Comparison of ENCODE assay signal across 22 cellular contexts in genomic region chr5:154863291-154864080, GRCh38. TPM values are rescaled to one million over a fixed set of nuclear protein-coding genes. Genes with fewer than 3 reads are reported as not detected.
A peak's percentile ranks its signal among the peaks of the same experiment; 100 is the strongest.
DNase-seq lines count a peak whose midpoint lies in the region; ATAC-seq and TF ChIP-seq lines count a peak whose summit lies in the region.
"Had no signal": no experiment of that assay in that cellular context is flagged by ENCODE, and none has a peak within 500 bp of the region (broad histone marks: within the 10 kb centered on the region; RNA-seq: fewer than 3 reads in every experiment).

No MANE protein-coding gene starts in this region.

- H3F3A ChIP-seq in SK-N-SH (replicated peaks; ENCODE audit: insufficient read depth): peaks cover 15% of the 10 kb centered on the region

- H3K36me3 ChIP-seq in osteoblast (ENCODE audit: insufficient read depth, low read length) (peaks cover 33% of the 10 kb centered on the region), SK-N-SH (replicated peaks in 1 of 2; ENCODE audit: control insufficient read depth in 1 of 2, insufficient read depth in 2 of 2, low read length in 1 of 2) (peaks cover 21 to 43% of the 10 kb centered on the region in 2 experiments)

- no peak overlapping the region for H2BK20ac ChIP-seq in H9 (ENCODE audit: low read depth, low read length, poor library complexity, severe bottlenecking)

- no peaks in the 10 kb centered on the region for H3K27me3 Mint-ChIP-seq in activated T-cell treated with anti-CD3 and anti-CD28 coated beads, Interleukin-2, amount 50 U/mL, for 24 hours
- no peaks in the 10 kb centered on the region for H3K27me3 Mint-ChIP-seq in activated T-cell treated with anti-CD3 and anti-CD28 coated beads, Interleukin-2, amount 50 U/mL, for 4 hours (ENCODE audit: low read depth)
- no peaks in the 10 kb centered on the region; the same call in 1 of the 2 replicates for H3K27me3 Mint-ChIP-seq in H9 (ENCODE audit: low read depth)
- H3K27me3 Mint-ChIP-seq in activated B cell treated with CpG ODN at 0.5 μM for 24 hours: no peaks in the 10 kb centered on the region
- H3K27me3 Mint-ChIP-seq: CD8-positive, alpha-beta memory T cell had no signal

- H3K4me1 ChIP-seq in H9 (ENCODE audit: insufficient read depth, low read length): peaks cover 9% of the 10 kb centered on the region
- H3K4me1 ChIP-seq in osteoblast (ENCODE audit: insufficient read depth, low read length): peaks cover 30% of the 10 kb centered on the region
- peaks cover 9 to 10% of the 10 kb centered on the region in 2 experiments; a peak in 3 of 4 replicates for H3K4me1 ChIP-seq in SK-N-SH (ENCODE audit: control insufficient read depth in 1 of 2, insufficient read depth in 2 of 2, low read depth in 1 of 2, low read length in 1 of 2)

- H3K23me2 ChIP-seq in H9 (ENCODE audit: insufficient read length, low read depth, low read length, poor library complexity, severe bottlenecking): peaks cover 12% of the 10 kb centered on the region

- no peak overlapping the region for H2BK15ac ChIP-seq in H9 (ENCODE audit: low read depth, low read length)

- no peak overlapping the region for H3K4me3 ChIP-seq in osteoblast (ENCODE audit: insufficient read depth, low read length)
- H3K4me3 ChIP-seq in SK-N-SH (ENCODE audit: low read depth in 2 of 2, low read length in 1 of 2): no peak overlapping the region
- H3K4me3 ChIP-seq: esophagus squamous epithelium, pancreas, tibial artery had no signal

- H2AK5ac ChIP-seq in H9 (ENCODE audit: insufficient read length, low read length): no peak overlapping the region

- H2AFZ ChIP-seq in H9 (ENCODE audit: low read length): no peak overlapping the region
- no peak overlapping the region for H2AFZ ChIP-seq in osteoblast (ENCODE audit: low read length)
- H2AFZ ChIP-seq in SK-N-SH (ENCODE audit: low read depth): no peak overlapping the region

- no peak overlapping the region for H3K23ac ChIP-seq in H9 (ENCODE audit: insufficient read length, low read depth, low read length)

- H3K14ac ChIP-seq in H9 (ENCODE audit: insufficient read depth, low read length): no peak overlapping the region

- H3K4ac ChIP-seq in H9 (ENCODE audit: low read depth, low read length): no peak overlapping the region

- intact Hi-C loops in activated B cell treated with CpG ODN at 0.5 μM for 24 hours (cut with micrococcal nuclease): no loop called here

- no CpG with 5 or more reads among the region's 7 CpGs for WGBS in H9 (ENCODE audit: extremely low coverage, insufficient read length, low lambda C conversion rate)
- 95% methylated on average over 7 of the region's 7 CpGs for WGBS in SK-N-SH (ENCODE audit: low lambda C conversion rate)

- H2BK120ac ChIP-seq in H9 (ENCODE audit: low read depth, low read length, poor library complexity, severe bottlenecking): no peak overlapping the region

- H3K27ac ChIP-seq in H9 (ENCODE audit: insufficient read length, low read depth, low read length) (no peak overlapping the region), osteoblast (ENCODE audit: low read depth, low read length) (peak overlapping the region; percentile 8), SK-N-SH (ENCODE audit: low read depth in 2 of 2, low read length in 1 of 2) (no peak overlapping the region)
- H3K27ac ChIP-seq: esophagus squamous epithelium, pancreas, tibial artery had no signal

- no peak overlapping the region for H3K18ac ChIP-seq in H9 (ENCODE audit: insufficient read length, low read depth, low read length)

- peaks cover 68% of the 10 kb centered on the region for H3K4me1 Mint-ChIP-seq in activated T-cell treated with anti-CD3 and anti-CD28 coated beads, Interleukin-2, amount 50 U/mL, for 24 hours (ENCODE audit: low read depth)
- H3K4me1 Mint-ChIP-seq in activated T-cell treated with anti-CD3 and anti-CD28 coated beads, Interleukin-2, amount 50 U/mL, for 4 hours (ENCODE audit: low read depth): peaks cover 58% of the 10 kb centered on the region
- H3K4me1 Mint-ChIP-seq in H9 (peaks cover 20 to 22% of the 10 kb centered on the region in 2 experiments), activated B cell treated with CpG ODN at 0.5 μM for 24 hours (peaks cover 65% of the 10 kb centered on the region)

- H3K79me2 ChIP-seq in H9 (ENCODE audit: insufficient read depth, low read length) (peaks cover 29% of the 10 kb centered on the region), osteoblast (ENCODE audit: insufficient read depth, low read length) (peaks cover 87% of the 10 kb centered on the region), SK-N-SH (ENCODE audit: insufficient read depth) (peaks cover 92% of the 10 kb centered on the region)

- peaks cover 5% of the 10 kb centered on the region for H3K79me1 ChIP-seq in H9 (ENCODE audit: insufficient read depth, low read depth, low read length, poor library complexity, severe bottlenecking)

- H4K91ac ChIP-seq in H9 (ENCODE audit: insufficient read length, low read depth, low read length): no peak overlapping the region

- CTCF ChIA-PET in activated B cell treated with CpG ODN at 0.5 μM for 24 hours (lab: Charles Lee): no interaction called here
- CTCF ChIA-PET in SK-N-SH (lab: Yijun Ruan, JAX): no interaction called here

- H2BK12ac ChIP-seq in H9 (ENCODE audit: insufficient read length, low read depth, low read length): no peak overlapping the region

- H3K27ac Mint-ChIP-seq in activated T-cell treated with anti-CD3 and anti-CD28 coated beads, Interleukin-2, amount 50 U/mL, for 24 hours: peak overlapping the region; percentile 57
- H3K27ac Mint-ChIP-seq in H9: peak overlapping the region in 2 of 3 experiments; percentile 39 to 42; a peak in 1 of 7 replicates
- H3K27ac Mint-ChIP-seq in activated B cell treated with CpG ODN at 0.5 μM for 24 hours: peak overlapping the region; percentile 56

- H3K9me3 ChIP-seq in H9 (ENCODE audit: control insufficient read depth, low read depth, low read length) (no peaks in the 10 kb centered on the region), osteoblast (ENCODE audit: low read depth, low read length) (no peaks in the 10 kb centered on the region), SK-N-SH (no peaks in the 10 kb centered on the region)
- H3K9me3 ChIP-seq: esophagus squamous epithelium, pancreas, tibial artery had no signal

- no peak overlapping the region for H3K9ac ChIP-seq in H9 (ENCODE audit: extremely low read depth, insufficient read length, low read length)
- no peak overlapping the region for H3K9ac ChIP-seq in SK-N-SH

- H2BK5ac ChIP-seq in H9 (ENCODE audit: insufficient read length, low read length): no peak overlapping the region

- TF ChIP-seq CTCF in H9 (conservative IDR thresholded peaks at IDR 0.05): no peak
- TF ChIP-seq CTCF in activated B cell treated with CpG ODN at 0.5 μM for 24 hours (IDR thresholded peaks at IDR 0.05): no peak
- no peak for TF ChIP-seq CTCF in osteoblast (IDR thresholded peaks at IDR 0.05; ENCODE audit: extremely low read depth, low read depth, low read length)
- no peak for TF ChIP-seq CTCF in SK-N-SH (IDR thresholded peaks at IDR 0.05)

- POLR2A ChIA-PET in activated B cell treated with CpG ODN at 0.5 μM for 24 hours (lab: Charles Lee) (no interaction called here), SK-N-SH (lab: Yijun Ruan, JAX) (no interaction called here)

- H4K8ac ChIP-seq in H9 (replicated peaks; ENCODE audit: insufficient read length, low read depth, low read length): no peak overlapping the region

- no peaks in the 10 kb centered on the region for H3K9me2 ChIP-seq in SK-N-SH

- H3K27me3 ChIP-seq in H9 (ENCODE audit: insufficient read depth, low read length) (no peaks in the 10 kb centered on the region), osteoblast (ENCODE audit: insufficient read depth, low read length) (no peaks in the 10 kb centered on the region), SK-N-SH (ENCODE audit: insufficient read depth) (no peaks in the 10 kb centered on the region)
- H3K27me3 ChIP-seq: esophagus squamous epithelium, pancreas, tibial artery had no signal

- no peak for TF ChIP-seq EP300 in SK-N-SH (IDR thresholded peaks at IDR 0.05; ENCODE audit: borderline replicate concordance in 1 of 2, low read depth in 1 of 2, low read length in 1 of 2)

- no peak for ATAC-seq in activated T-cell treated with anti-CD3 and anti-CD28 coated beads, Interleukin-2, amount 50 U/mL, for 4 hours
- ATAC-seq in activated B cell treated with CpG ODN at 0.5 μM for 24 hours (ENCODE audit: low read depth): no peak
- no peak for ATAC-seq in GM18870 (IDR thresholded peaks at IDR 0.05; ENCODE audit: unreplicated experiment)
- ATAC-seq: pancreas, right cardiac atrium had no signal

- peaks cover 87% of the 10 kb centered on the region for H3K36me3 Mint-ChIP-seq in activated T-cell treated with anti-CD3 and anti-CD28 coated beads, Interleukin-2, amount 50 U/mL, for 24 hours (ENCODE audit: low read depth)
- H3K36me3 Mint-ChIP-seq in activated T-cell treated with anti-CD3 and anti-CD28 coated beads, Interleukin-2, amount 50 U/mL, for 4 hours (ENCODE audit: insufficient read depth): peaks cover 22% of the 10 kb centered on the region
- H3K36me3 Mint-ChIP-seq in H9 (ENCODE audit: insufficient read depth in 1 of 3, low read depth in 3 of 3) (peaks cover 26 to 47% (median 44%) of the 10 kb centered on the region in 3 experiments), activated B cell treated with CpG ODN at 0.5 μM for 24 hours (ENCODE audit: low read depth) (peaks cover 60% of the 10 kb centered on the region)

- DNase-seq in activated T-cell treated with anti-CD3 and anti-CD28 coated beads, Interleukin-2, amount 50 U/mL, for 24 hours: no peak
- DNase-seq in activated T-cell treated with anti-CD3 and anti-CD28 coated beads, Interleukin-2, amount 50 U/mL, for 4 hours: no peak
- DNase-seq in H9: no peak
- DNase-seq in activated B cell treated with CpG ODN at 0.5 μM for 24 hours: no peak
- no peak for DNase-seq in osteoblast (ENCODE audit: insufficient read length, low spot score, missing footprints)
- DNase-seq in NCI-H1048 (lab: John Stamatoyannopoulos, UW): no peak
- no peak for DNase-seq in SK-N-SH
- DNase-seq: ACHN; activated CD4-positive, CD25-positive, alpha-beta regulatory T cell treated with anti-CD3 and anti-CD28 coated beads, Interleukin-2, amount 50 U/mL, for 72 hours; activated naive CD4-positive, alpha-beta T cell; CD8-positive, alpha-beta memory T cell; effector memory CD4-positive, alpha-beta T cell; esophagus squamous epithelium; NCI-H1105; NCI-H2081 treated with DMSO at 0.1 percent for 48 hours; NCI-H510A; NK-92 treated with Interleukin-12 subunit alpha and Interleukin-12 subunit beta, amount 100 ng/mL, for 24 hours; pancreas; right cardiac atrium; T1000; tibial artery had no signal

- no peak overlapping the region for H3K4me2 ChIP-seq in H9 (ENCODE audit: insufficient read depth, insufficient read length, low read length)
- H3K4me2 ChIP-seq in osteoblast (ENCODE audit: insufficient read depth, low read length): no peak overlapping the region
- no peak overlapping the region for H3K4me2 ChIP-seq in SK-N-SH

- H3T11ph ChIP-seq in H9 (ENCODE audit: low read length): no peak overlapping the region

- no peak overlapping the region for H3K4me3 Mint-ChIP-seq in activated T-cell treated with anti-CD3 and anti-CD28 coated beads, Interleukin-2, amount 50 U/mL, for 24 hours
- no peak overlapping the region for H3K4me3 Mint-ChIP-seq in activated T-cell treated with anti-CD3 and anti-CD28 coated beads, Interleukin-2, amount 50 U/mL, for 4 hours
- H3K4me3 Mint-ChIP-seq in H9 (no peak overlapping the region; a peak in 1 of 5 replicates), activated B cell treated with CpG ODN at 0.5 μM for 24 hours (no peak overlapping the region)

- no peaks in the 10 kb centered on the region for H3K9me3 Mint-ChIP-seq in activated T-cell treated with anti-CD3 and anti-CD28 coated beads, Interleukin-2, amount 50 U/mL, for 24 hours
- H3K9me3 Mint-ChIP-seq in activated T-cell treated with anti-CD3 and anti-CD28 coated beads, Interleukin-2, amount 50 U/mL, for 4 hours: no peaks in the 10 kb centered on the region
- no peaks in the 10 kb centered on the region for H3K9me3 Mint-ChIP-seq in H9
- H3K9me3 Mint-ChIP-seq in activated B cell treated with CpG ODN at 0.5 μM for 24 hours: no peaks in the 10 kb centered on the region
- H3K9me3 Mint-ChIP-seq: CD8-positive, alpha-beta memory T cell had no signal

- H3K56ac ChIP-seq in H9 (ENCODE audit: insufficient read length, low read depth, low read length): no peak overlapping the region

- TF ChIP-seq RAD21 in SK-N-SH (IDR thresholded peaks at IDR 0.05; ENCODE audit: low read length): no peak

- no peak overlapping the region for H4K5ac ChIP-seq in H9 (ENCODE audit: insufficient read length, low read depth, low read length)

- H4K20me1 ChIP-seq in H9 (ENCODE audit: control insufficient read depth, insufficient read depth, insufficient read length) (no peaks in the 10 kb centered on the region), osteoblast (ENCODE audit: insufficient read depth, low read length) (peaks cover 45% of the 10 kb centered on the region), SK-N-SH (ENCODE audit: insufficient read depth) (peaks cover 36% of the 10 kb centered on the region)

RNA-seq across cellular contexts. Expression of gene CNOT8, which starts 5.1 kb away (rescaled TPM):
- 10 to 100 TPM; 44.9 to 50.1 (median 48.0) TPM for total RNA-seq in activated T-cell treated with anti-CD3 and anti-CD28 coated beads, Interleukin-2, amount 50 U/mL, for 4 hours
- total RNA-seq in H9 (2021): 44.3 and 45.6 TPM in 2 replicates
- total RNA-seq in activated B cell treated with CpG ODN at 0.5 μM for 24 hours: 48.6 and 57.3 TPM in 2 replicates
- total RNA-seq in osteoblast: 48.6 and 55.7 TPM in 2 replicates
- polyA plus RNA-seq in SK-N-SH (2012; rRNA removed): 45.3 and 51.5 TPM in 2 replicates
- 48.2 and 52.3 TPM in 2 replicates for polyA plus RNA-seq in SK-N-SH (2012; cell fraction: cytosol; rRNA removed)
- 36.9 and 44.6 TPM in 2 replicates for polyA plus RNA-seq in SK-N-SH (2012; cell fraction: nucleus; rRNA removed)

RNA-seq across cellular contexts. Expression of gene FAXDC2, which starts 13.1 kb away (rescaled TPM):
- under 1 TPM in 1 of 3 donors, not detected in 2; 0.40 TPM for total RNA-seq in activated T-cell treated with anti-CD3 and anti-CD28 coated beads, Interleukin-2, amount 50 U/mL, for 4 hours
- total RNA-seq in H9 (2021) (3.0 and 3.2 TPM in 2 replicates), activated B cell treated with CpG ODN at 0.5 μM for 24 hours (not detected in 2 replicates), osteoblast (13.8 and 19.2 TPM in 2 replicates)
- 6.0 and 8.4 TPM in 2 replicates for polyA plus RNA-seq in SK-N-SH (2012; rRNA removed)
- 4.1 and 5.2 TPM in 2 replicates for polyA plus RNA-seq in SK-N-SH (2012; cell fraction: cytosol; rRNA removed)
- polyA plus RNA-seq in SK-N-SH (2012; cell fraction: nucleus; rRNA removed): 5.5 and 9.9 TPM in 2 replicates
